In the genomic region with DNA sequence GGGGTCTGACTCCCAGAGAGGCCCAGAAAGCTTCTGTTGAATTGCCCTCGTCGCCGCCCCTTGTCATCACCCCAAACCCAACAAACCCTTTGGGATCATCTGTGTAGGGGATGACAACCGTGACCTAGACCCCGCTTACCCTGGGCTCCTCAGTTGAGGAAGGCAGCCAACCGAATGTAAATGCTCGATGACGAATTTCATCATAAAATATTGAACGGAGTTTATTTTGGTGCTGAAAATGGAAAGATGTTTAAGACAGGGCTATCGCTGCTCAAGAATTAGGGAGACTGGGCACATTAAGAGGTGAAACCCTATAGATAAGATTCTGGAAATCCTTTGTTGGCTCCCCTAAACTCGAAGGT, we compare ENCODE assay signal across 8 cellular contexts. TPM values are rescaled to one million over a fixed set of nuclear protein-coding genes. Genes with fewer than 3 reads are reported as not detected.
A peak's percentile ranks its signal among the peaks of the same experiment; 100 is the strongest.
DNase-seq lines count a peak whose midpoint lies in the region; ATAC-seq and TF ChIP-seq lines count a peak whose summit lies in the region.

No MANE protein-coding gene starts in this region.

- H3K9me3 ChIP-seq in BE2C, result no peaks in the 10 kb centered on the region
- no peaks in the 10 kb centered on the region for H3K9me3 ChIP-seq in effector memory CD4-positive, alpha-beta T cell (ENCODE audit: control insufficient read depth, low read length)

- no peaks in the 10 kb centered on the region for H3K4me1 ChIP-seq in BE2C
- peaks cover 13% of the 10 kb centered on the region for H3K4me1 ChIP-seq in effector memory CD4-positive, alpha-beta T cell (ENCODE audit: control insufficient read depth, insufficient read depth, low read length, poor library complexity, severe bottlenecking)

- H3K27ac ChIP-seq in effector memory CD4-positive, alpha-beta T cell (ENCODE audit: insufficient read depth, low read length, poor library complexity, severe bottlenecking), result peak overlapping the region; percentile 93

- TF ChIP-seq CTCF in BE2C (IDR thresholded peaks at IDR 0.05; ENCODE audit: low read depth, low read length) (no peak), LNCaP clone FGC (IDR thresholded peaks at IDR 0.05; ENCODE audit: control insufficient read depth, extremely low read depth, insufficient read depth) (no peak)

- no peaks in the 10 kb centered on the region for H3K36me3 Mint-ChIP-seq in natural killer cell treated with Interleukin-12 subunit alpha and Interleukin-12 subunit beta and Interleukin-15 and Interleukin-18, amount 100 ng/mL, for 72 hours

- H3K36me3 ChIP-seq in BE2C, result no peaks in the 10 kb centered on the region; the same call in 1 of the 2 replicates
- H3K36me3 ChIP-seq in effector memory CD4-positive, alpha-beta T cell (ENCODE audit: control insufficient read depth, insufficient read depth, low read length), result no peaks in the 10 kb centered on the region

- no peaks in the 10 kb centered on the region for H3K27me3 Mint-ChIP-seq in natural killer cell treated with Interleukin-12 subunit alpha and Interleukin-12 subunit beta and Interleukin-15 and Interleukin-18, amount 100 ng/mL, for 72 hours

- H3K27me3 ChIP-seq in BE2C, result no peaks in the 10 kb centered on the region
- no peaks in the 10 kb centered on the region for H3K27me3 ChIP-seq in effector memory CD4-positive, alpha-beta T cell (replicated peaks; ENCODE audit: control insufficient read depth, insufficient read depth, low read length, poor library complexity, severe bottlenecking)

- peak; percentile 5 for ATAC-seq in GM21423 (IDR thresholded peaks at IDR 0.05; ENCODE audit: unreplicated experiment)
- peak; percentile 24 to 36 for ATAC-seq in natural killer cell treated with Interleukin-12 subunit alpha and Interleukin-12 subunit beta and Interleukin-15 and Interleukin-18, amount 100 ng/mL, for 72 hours

- H3K27ac Mint-ChIP-seq in natural killer cell treated with Interleukin-12 subunit alpha and Interleukin-12 subunit beta and Interleukin-15 and Interleukin-18, amount 100 ng/mL, for 72 hours, result peak overlapping the region; percentile 96

- peaks cover 23 to 34% of the 10 kb centered on the region in 2 donors for H3K4me1 Mint-ChIP-seq in natural killer cell treated with Interleukin-12 subunit alpha and Interleukin-12 subunit beta and Interleukin-15 and Interleukin-18, amount 100 ng/mL, for 72 hours (ENCODE audit: low read depth in 2 of 2)

- no peaks in the 10 kb centered on the region for H3K9me3 Mint-ChIP-seq in natural killer cell treated with Interleukin-12 subunit alpha and Interleukin-12 subunit beta and Interleukin-15 and Interleukin-18, amount 100 ng/mL, for 72 hours

- H3K4me3 ChIP-seq in BE2C (ENCODE audit: low read depth, low read length) (peak overlapping the region; percentile 88), LNCaP clone FGC (ENCODE audit: low read depth, low read length) (peak overlapping the region; percentile 95)
- peak overlapping the region; percentile 90 for H3K4me3 ChIP-seq in effector memory CD4-positive, alpha-beta T cell (ENCODE audit: insufficient read depth, low read depth, low read length, poor library complexity, severe bottlenecking)

- H3K4me3 Mint-ChIP-seq in natural killer cell treated with Interleukin-12 subunit alpha and Interleukin-12 subunit beta and Interleukin-15 and Interleukin-18, amount 100 ng/mL, for 72 hours, result peak overlapping the region; percentile 96

- DNase-seq in BE2C (no peak), LNCaP clone FGC (ENCODE audit: low read depth) (no peak), SKM-1 (lab: John Stamatoyannopoulos, UW; ENCODE audit: unreplicated experiment) (no peak), HPDE6-E6E7 (ENCODE audit: extremely low spot score) (no peak), cerebellar nuclear complex (lab: John Stamatoyannopoulos, UW) (no peak)
- no peak for DNase-seq in effector memory CD4-positive, alpha-beta T cell
- DNase-seq in natural killer cell treated with Interleukin-12 subunit alpha and Interleukin-12 subunit beta and Interleukin-15 and Interleukin-18, amount 100 ng/mL, for 72 hours (ENCODE audit: low spot score), result no peak

RNA-seq across cellular contexts. Expression of gene ACTR10, which starts 0.5 kb away (rescaled TPM):
- polyA plus RNA-seq in BE2C (2012; ENCODE audit: insufficient read depth, insufficient read length, low read depth), result 46.7 TPM
- 10 to 100 TPM; 29.6 to 41.7 TPM for total RNA-seq in natural killer cell treated with Interleukin-12 subunit alpha and Interleukin-12 subunit beta and Interleukin-15 and Interleukin-18, amount 100 ng/mL, for 72 hours

RNA-seq across cellular contexts. Expression of gene PSMA3, which starts 44.2 kb away (rescaled TPM):
- polyA plus RNA-seq in BE2C (2012; ENCODE audit: insufficient read depth, insufficient read length, low read depth), result 130 TPM
- total RNA-seq in natural killer cell treated with Interleukin-12 subunit alpha and Interleukin-12 subunit beta and Interleukin-15 and Interleukin-18, amount 100 ng/mL, for 72 hours, result 100 to 1,000 TPM; 320 to 337 TPM

RNA-seq across cellular contexts. Expression of gene ARMH4, which starts 48.4 kb away (rescaled TPM):
- 0.79 TPM for polyA plus RNA-seq in BE2C (2012; ENCODE audit: insufficient read depth, insufficient read length, low read depth)
- not detected for total RNA-seq in natural killer cell treated with Interleukin-12 subunit alpha and Interleukin-12 subunit beta and Interleukin-15 and Interleukin-18, amount 100 ng/mL, for 72 hours
